ENCODE assay signal across 1 cellular context in the genomic region with DNA sequence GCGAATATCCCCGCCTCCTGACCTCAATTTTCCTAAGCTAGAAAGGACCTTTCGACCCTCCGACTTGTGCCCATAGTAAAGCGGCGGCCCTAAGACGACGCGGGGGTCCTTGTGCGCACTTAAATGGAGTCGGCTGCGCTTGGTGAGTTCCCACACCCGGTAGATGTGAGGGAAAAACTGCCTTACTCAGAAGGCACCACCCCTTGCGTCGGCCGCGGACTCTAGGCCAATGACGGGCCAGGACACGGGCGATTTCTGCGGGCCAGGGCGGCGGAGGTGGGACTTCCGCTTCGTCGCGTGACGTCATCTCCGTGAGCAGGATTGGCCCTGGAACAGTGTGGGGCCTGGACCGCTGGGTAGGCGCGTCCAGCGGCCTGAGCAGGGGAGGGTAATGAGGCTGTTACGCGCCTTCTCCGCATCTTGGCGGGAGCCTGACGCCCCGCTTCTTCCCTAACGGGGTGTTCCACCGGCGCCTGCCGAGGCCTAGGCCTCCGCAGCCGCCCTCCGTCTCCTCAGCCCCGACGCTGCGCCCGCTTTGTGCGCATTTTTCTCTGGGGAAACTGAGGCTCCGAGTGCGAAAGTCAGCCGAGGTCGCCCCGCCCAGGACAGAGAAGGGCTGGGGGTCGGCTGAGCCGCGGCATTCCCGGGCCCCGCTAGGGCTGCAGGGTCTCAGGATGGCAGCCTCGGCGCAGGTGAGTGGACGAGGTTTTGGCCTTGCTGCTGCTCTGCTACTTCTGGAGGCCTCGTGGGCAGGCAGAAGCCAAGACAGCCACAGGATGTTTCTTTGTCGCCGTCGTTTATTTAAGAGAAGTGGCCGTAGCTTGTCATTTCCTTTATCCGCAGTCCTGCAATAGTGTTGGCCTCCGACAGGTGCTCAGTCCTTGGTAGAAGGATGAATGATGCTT.
TF ChIP-seq lines count a peak whose summit lies in the region.

A gene (plus strand): TSS at position 293 of the 905 bp plus-strand sequence. CDS start 382 bp downstream, at position 675.

TF ChIP-seq in HepG2, 621 proteins besides CTCF, POLR2A, EP300 and RAD21 (continued from another document and continues in another):
- no peak; the same call in 1 of the 2 replicates for TF ChIP-seq ZSCAN31 (CRISPR knock-in tag; IDR thresholded peaks at IDR 0.05; ENCODE audit: low read depth)
- no peak for TF ChIP-seq IKZF1 (IDR thresholded peaks at IDR 0.05)
- no peak for TF ChIP-seq CC2D1A (CRISPR knock-in tag; IDR thresholded peaks at IDR 0.05)
- TF ChIP-seq EZH2 (conservative IDR thresholded peaks at IDR 0.05; ENCODE audit: low read depth, low read length): no peak
- TF ChIP-seq, protein P1, sequence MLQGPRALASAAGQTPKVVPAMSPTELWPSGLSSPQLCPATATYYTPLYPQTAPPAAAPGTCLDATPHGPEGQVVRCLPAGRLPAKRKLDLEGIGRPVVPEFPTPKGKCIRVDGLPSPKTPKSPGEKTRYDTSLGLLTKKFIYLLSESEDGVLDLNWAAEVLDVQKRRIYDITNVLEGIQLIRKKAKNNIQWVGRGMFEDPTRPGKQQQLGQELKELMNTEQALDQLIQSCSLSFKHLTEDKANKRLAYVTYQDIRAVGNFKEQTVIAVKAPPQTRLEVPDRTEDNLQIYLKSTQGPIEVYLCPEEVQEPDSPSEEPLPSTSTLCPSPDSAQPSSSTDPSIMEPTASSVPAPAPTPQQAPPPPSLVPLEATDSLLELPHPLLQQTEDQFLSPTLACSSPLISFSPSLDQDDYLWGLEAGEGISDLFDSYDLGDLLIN (CRISPR knock-in tag; IDR thresholded peaks at IDR 0.05; ENCODE audit: borderline replicate concordance): no peak
- no peak for TF ChIP-seq REXO4 (CRISPR knock-in tag; IDR thresholded peaks at IDR 0.05; ENCODE audit: borderline replicate concordance)
- peak; percentile 87 for TF ChIP-seq POLR2AphosphoS5 (IDR thresholded peaks at IDR 0.05; ENCODE audit: low read depth, low read length)
- TF ChIP-seq, protein P2, sequence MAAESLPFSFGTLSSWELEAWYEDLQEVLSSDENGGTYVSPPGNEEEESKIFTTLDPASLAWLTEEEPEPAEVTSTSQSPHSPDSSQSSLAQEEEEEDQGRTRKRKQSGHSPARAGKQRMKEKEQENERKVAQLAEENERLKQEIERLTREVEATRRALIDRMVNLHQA (CRISPR knock-in tag; IDR thresholded peaks at IDR 0.05): no peak
- TF ChIP-seq MTA1 (CRISPR knock-in tag; IDR thresholded peaks at IDR 0.05; ENCODE audit: borderline replicate concordance): 0 out of 2 replicates have a peak, but pooled peaks have one; percentile 32
- 0 out of 2 replicates have a peak, but pooled peaks have one; percentile 67 for TF ChIP-seq ZNF441 (CRISPR knock-in tag; IDR thresholded peaks at IDR 0.05; ENCODE audit: borderline replicate concordance)
- TF ChIP-seq, protein P3, sequence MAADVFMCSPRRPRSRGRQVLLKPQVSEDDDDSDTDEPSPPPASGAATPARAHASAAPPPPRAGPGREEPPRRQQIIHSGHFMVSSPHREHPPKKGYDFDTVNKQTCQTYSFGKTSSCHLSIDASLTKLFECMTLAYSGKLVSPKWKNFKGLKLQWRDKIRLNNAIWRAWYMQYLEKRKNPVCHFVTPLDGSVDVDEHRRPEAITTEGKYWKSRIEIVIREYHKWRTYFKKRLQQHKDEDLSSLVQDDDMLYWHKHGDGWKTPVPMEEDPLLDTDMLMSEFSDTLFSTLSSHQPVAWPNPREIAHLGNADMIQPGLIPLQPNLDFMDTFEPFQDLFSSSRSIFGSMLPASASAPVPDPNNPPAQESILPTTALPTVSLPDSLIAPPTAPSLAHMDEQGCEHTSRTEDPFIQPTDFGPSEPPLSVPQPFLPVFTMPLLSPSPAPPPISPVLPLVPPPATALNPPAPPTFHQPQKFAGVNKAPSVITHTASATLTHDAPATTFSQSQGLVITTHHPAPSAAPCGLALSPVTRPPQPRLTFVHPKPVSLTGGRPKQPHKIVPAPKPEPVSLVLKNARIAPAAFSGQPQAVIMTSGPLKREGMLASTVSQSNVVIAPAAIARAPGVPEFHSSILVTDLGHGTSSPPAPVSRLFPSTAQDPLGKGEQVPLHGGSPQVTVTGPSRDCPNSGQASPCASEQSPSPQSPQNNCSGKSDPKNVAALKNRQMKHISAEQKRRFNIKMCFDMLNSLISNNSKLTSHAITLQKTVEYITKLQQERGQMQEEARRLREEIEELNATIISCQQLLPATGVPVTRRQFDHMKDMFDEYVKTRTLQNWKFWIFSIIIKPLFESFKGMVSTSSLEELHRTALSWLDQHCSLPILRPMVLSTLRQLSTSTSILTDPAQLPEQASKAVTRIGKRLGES (CRISPR knock-in tag; IDR thresholded peaks at IDR 0.05; ENCODE audit: borderline replicate concordance): no peak
- TF ChIP-seq NFATC3 (CRISPR knock-in tag; IDR thresholded peaks at IDR 0.05): no peak
- TF ChIP-seq, protein P4, sequence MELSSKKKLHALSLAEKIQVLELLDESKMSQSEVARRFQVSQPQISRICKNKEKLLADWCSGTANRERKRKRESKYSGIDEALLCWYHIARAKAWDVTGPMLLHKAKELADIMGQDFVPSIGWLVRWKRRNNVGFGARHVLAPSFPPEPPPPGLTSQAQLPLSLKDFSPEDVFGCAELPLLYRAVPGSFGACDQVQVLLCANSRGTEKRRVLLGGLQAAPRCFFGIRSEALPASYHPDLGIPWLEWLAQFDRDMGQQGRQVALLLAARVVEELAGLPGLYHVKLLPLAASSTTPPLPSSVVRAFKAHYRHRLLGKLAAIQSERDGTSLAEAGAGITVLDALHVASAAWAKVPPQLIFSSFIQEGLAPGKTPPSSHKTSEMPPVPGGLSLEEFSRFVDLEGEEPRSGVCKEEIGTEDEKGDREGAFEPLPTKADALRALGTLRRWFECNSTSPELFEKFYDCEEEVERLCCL (CRISPR knock-in tag; IDR thresholded peaks at IDR 0.05; ENCODE audit: borderline replicate concordance): no peak
- TF ChIP-seq GPN1 (CRISPR knock-in tag; IDR thresholded peaks at IDR 0.05; ENCODE audit: borderline replicate concordance): no peak
- TF ChIP-seq, protein P5, sequence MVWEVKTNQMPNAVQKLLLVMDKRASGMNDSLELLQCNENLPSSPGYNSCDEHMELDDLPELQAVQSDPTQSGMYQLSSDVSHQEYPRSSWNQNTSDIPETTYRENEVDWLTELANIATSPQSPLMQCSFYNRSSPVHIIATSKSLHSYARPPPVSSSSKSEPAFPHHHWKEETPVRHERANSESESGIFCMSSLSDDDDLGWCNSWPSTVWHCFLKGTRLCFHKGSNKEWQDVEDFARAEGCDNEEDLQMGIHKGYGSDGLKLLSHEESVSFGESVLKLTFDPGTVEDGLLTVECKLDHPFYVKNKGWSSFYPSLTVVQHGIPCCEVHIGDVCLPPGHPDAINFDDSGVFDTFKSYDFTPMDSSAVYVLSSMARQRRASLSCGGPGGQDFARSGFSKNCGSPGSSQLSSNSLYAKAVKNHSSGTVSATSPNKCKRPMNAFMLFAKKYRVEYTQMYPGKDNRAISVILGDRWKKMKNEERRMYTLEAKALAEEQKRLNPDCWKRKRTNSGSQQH (CRISPR knock-in tag; IDR thresholded peaks at IDR 0.05; ENCODE audit: low read depth): 0 out of 2 replicates have a peak, but pooled peaks have one; percentile 50
- peak; percentile 87 for TF ChIP-seq KMT2B (CRISPR knock-in tag; IDR thresholded peaks at IDR 0.05)
- no peak for TF ChIP-seq NCOR1 (IDR thresholded peaks at IDR 0.05; ENCODE audit: borderline replicate concordance, low read length)
- peak; percentile 97 for TF ChIP-seq SP2 (CRISPR knock-in tag; IDR thresholded peaks at IDR 0.05)
- TF ChIP-seq, protein P6, sequence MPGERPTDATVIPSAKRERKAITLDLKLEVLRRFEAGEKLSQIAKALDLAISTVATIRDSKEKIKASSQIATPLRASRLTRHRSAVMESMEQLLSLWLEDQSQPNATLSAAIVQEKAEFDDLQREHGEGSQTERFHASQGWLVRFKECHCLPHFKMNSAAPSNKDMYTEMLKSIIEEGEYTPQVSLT (CRISPR knock-in tag; IDR thresholded peaks at IDR 0.05; ENCODE audit: borderline replicate concordance, low read depth): no peak
- TF ChIP-seq, protein P7, sequence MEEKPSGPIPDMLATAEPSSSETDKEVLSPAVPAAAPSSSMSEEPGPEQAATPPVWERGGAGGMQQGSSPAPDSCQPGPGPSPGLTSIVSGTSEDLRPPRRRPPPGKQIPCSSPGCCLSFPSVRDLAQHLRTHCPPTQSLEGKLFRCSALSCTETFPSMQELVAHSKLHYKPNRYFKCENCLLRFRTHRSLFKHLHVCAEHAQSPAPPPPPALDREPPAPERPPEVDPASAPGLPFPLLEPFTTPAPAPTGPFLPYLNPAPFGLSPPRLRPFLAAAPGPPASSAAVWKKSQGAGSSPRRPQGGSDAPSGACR (CRISPR knock-in tag; IDR thresholded peaks at IDR 0.05): peak; percentile 68; the same call in 1 of the 2 replicates
- TF ChIP-seq, protein P8, sequence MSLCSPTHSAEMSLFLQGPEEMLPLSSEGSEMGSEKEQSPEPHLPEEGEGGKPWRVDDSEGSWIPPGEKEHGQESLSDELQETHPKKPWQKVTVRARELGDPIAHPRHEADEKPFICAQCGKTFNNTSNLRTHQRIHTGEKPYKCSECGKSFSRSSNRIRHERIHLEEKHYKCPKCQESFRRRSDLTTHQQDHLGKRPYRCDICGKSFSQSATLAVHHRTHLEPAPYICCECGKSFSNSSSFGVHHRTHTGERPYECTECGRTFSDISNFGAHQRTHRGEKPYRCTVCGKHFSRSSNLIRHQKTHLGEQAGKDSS (CRISPR knock-in tag; IDR thresholded peaks at IDR 0.05; ENCODE audit: borderline replicate concordance, low read depth): no peak
- no peak for TF ChIP-seq ZNF619 (CRISPR knock-in tag; IDR thresholded peaks at IDR 0.05)
- TF ChIP-seq, protein P9, sequence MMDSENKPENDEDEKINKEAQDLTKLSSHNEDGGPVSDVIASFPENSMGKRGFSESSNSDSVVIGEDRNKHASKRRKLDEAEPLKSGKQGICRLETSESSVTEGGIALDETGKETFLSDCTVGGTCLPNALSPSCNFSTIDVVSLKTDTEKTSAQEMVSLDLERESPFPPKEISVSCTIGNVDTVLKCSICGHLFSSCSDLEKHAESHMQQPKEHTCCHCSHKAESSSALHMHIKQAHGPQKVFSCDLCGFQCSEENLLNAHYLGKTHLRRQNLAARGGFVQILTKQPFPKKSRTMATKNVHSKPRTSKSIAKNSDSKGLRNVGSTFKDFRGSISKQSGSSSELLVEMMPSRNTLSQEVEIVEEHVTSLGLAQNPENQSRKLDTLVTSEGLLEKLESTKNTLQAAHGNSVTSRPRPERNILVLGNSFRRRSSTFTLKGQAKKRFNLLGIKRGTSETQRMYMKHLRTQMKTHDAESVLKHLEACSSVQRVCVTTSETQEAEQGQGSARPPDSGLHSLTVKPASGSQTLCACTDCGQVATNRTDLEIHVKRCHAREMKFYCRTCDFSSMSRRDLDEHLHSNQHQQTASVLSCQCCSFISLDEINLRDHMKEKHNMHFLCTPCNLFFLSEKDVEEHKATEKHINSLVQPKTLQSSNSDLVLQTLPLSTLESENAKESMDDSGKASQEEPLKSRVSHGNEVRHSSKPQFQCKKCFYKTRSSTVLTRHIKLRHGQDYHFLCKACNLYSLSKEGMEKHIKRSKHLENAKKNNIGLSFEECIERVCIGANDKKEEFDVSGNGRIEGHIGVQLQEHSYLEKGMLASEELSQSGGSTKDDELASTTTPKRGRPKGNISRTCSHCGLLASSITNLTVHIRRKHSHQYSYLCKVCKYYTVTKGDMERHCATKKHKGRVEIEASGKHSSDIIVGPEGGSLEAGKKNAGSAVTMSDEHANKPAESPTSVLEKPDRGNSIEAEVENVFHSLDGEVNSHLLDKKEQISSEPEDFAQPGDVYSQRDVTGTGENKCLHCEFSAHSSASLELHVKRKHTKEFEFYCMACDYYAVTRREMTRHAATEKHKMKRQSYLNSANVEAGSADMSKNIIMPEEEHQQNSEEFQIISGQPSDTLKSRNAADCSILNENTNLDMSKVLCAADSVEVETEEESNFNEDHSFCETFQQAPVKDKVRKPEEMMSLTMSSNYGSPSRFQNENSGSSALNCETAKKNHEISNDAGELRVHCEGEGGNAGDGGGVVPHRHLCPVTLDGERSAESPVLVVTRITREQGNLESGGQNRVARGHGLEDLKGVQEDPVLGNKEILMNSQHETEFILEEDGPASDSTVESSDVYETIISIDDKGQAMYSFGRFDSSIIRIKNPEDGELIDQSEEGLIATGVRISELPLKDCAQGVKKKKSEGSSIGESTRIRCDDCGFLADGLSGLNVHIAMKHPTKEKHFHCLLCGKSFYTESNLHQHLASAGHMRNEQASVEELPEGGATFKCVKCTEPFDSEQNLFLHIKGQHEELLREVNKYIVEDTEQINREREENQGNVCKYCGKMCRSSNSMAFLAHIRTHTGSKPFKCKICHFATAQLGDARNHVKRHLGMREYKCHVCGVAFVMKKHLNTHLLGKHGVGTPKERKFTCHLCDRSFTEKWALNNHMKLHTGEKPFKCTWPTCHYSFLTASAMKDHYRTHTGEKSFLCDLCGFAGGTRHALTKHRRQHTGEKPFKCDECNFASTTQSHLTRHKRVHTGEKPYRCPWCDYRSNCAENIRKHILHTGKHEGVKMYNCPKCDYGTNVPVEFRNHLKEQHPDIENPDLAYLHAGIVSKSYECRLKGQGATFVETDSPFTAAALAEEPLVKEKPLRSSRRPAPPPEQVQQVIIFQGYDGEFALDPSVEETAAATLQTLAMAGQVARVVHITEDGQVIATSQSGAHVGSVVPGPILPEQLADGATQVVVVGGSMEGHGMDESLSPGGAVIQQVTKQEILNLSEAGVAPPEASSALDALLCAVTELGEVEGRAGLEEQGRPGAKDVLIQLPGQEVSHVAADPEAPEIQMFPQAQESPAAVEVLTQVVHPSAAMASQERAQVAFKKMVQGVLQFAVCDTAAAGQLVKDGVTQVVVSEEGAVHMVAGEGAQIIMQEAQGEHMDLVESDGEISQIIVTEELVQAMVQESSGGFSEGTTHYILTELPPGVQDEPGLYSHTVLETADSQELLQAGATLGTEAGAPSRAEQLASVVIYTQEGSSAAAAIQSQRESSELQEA (CRISPR knock-in tag; IDR thresholded peaks at IDR 0.05; ENCODE audit: not compliant biosample characterization): no peak
- no peak for TF ChIP-seq GTF2F1 (IDR thresholded peaks at IDR 0.05; ENCODE audit: low read length)
- TF ChIP-seq, protein P10, sequence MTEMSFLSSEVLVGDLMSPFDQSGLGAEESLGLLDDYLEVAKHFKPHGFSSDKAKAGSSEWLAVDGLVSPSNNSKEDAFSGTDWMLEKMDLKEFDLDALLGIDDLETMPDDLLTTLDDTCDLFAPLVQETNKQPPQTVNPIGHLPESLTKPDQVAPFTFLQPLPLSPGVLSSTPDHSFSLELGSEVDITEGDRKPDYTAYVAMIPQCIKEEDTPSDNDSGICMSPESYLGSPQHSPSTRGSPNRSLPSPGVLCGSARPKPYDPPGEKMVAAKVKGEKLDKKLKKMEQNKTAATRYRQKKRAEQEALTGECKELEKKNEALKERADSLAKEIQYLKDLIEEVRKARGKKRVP (CRISPR knock-in tag; IDR thresholded peaks at IDR 0.05): 0 out of 4 replicates have a peak, but pooled peaks of 1 of the 2 experiments have one; percentile 41
- no peak for TF ChIP-seq ZNF562 (CRISPR knock-in tag; IDR thresholded peaks at IDR 0.05; ENCODE audit: borderline replicate concordance)
- TF ChIP-seq, protein P11, sequence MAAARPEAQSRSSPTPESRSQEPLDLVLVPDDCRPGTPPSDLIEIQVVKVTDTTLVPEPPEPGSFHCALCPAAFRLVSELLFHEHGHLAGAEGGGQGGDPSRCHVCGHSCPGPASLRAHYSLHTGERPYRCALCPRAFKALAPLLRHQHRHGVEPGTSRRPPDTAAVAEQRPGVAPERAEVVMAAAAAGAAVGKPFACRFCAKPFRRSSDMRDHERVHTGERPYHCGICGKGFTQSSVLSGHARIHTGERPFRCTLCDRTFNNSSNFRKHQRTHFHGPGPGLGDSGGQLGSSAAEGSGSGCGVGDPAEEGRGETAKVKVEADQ (CRISPR knock-in tag; IDR thresholded peaks at IDR 0.05; ENCODE audit: borderline replicate concordance): 0 out of 2 replicates have a peak, but pooled peaks have one; percentile 21
- no peak for TF ChIP-seq ZNF10 (CRISPR knock-in tag; IDR thresholded peaks at IDR 0.05; ENCODE audit: borderline replicate concordance, low read depth)
- TF ChIP-seq ZNF746 (CRISPR knock-in tag; IDR thresholded peaks at IDR 0.05): no peak
